ENCODE assay signal across 9 cellular contexts in genomic region chr19:33819875-33820781, GRCh38. TPM values are rescaled to one million over a fixed set of nuclear protein-coding genes. Genes with fewer than 3 reads are reported as not detected.
DNase-seq lines count a peak whose midpoint lies in the region; ATAC-seq and TF ChIP-seq lines count a peak whose summit lies in the region.
"Had no signal": no experiment of that assay in that cellular context is flagged by ENCODE, and none has a peak within 500 bp of the region (broad histone marks: within the 10 kb centered on the region; RNA-seq: fewer than 3 reads in every experiment).

No MANE protein-coding gene starts in this region.

- peak overlapping the region; percentile 8; the same call in 1 of the 2 replicates for H3K4me2 ChIP-seq in DOHH2 (ENCODE audit: low read length)
- H3K4me2 ChIP-seq in Karpas-422 (ENCODE audit: low read depth, low read length, poor library complexity, severe bottlenecking), result no peak overlapping the region

- no peak for TF ChIP-seq CTCF in DOHH2 (IDR thresholded peaks at IDR 0.05; ENCODE audit: low read depth, low read length, poor library complexity, severe bottlenecking)
- TF ChIP-seq CTCF in right lobe of liver (IDR thresholded peaks at IDR 0.05), result peak in 1 of 4 donors; percentile 15

- H3K9me2 ChIP-seq in DOHH2 (replicated peaks; ENCODE audit: control insufficient read depth, low read length), result no peaks in the 10 kb centered on the region
- no peaks in the 10 kb centered on the region for H3K9me2 ChIP-seq in Karpas-422 (replicated peaks; ENCODE audit: insufficient read depth, low read length)

- DNase-seq in KG1 (lab: John Stamatoyannopoulos, UW) (peak; percentile 34), dedifferentiated amniotic fluid mesenchymal stem cell (ENCODE audit: extremely low spot score) (peak; percentile 55), right lobe of liver (peak; percentile 82 to 87 (median 82)), NCI-H446 treated with DMSO at 0.1 percent for 48 hours (lab: John Stamatoyannopoulos, UW) (no peak), Karpas-422 (no peak)
- peak; percentile 58 for DNase-seq in activated CD4-positive, CD25-positive, alpha-beta regulatory T cell treated with anti-CD3 and anti-CD28 coated beads, Interleukin-2, amount 50 U/mL, for 72 hours
- DNase-seq in stimulated activated CD4-positive, alpha-beta T cell treated with anti-CD3 and anti-CD28 coated beads, TNF-alpha, amount 100 ng/mL, for 4 hours (ENCODE audit: low read depth in 3 of 3), result peak in 2 of 3 experiments; percentile 13 to 25

- intact Hi-C loops in right lobe of liver (cut with DNase I), result no loop called here

- H3K4me1 ChIP-seq in DOHH2 (ENCODE audit: control insufficient read depth, low read length) (peaks cover 5% of the 10 kb centered on the region; the same call in 1 of the 2 replicates), right lobe of liver (peaks cover 0 to 15% (median 0%) of the 10 kb centered on the region in 4 donors), Karpas-422 (ENCODE audit: low read length) (no peaks in the 10 kb centered on the region)

- no peaks in the 10 kb centered on the region for H3F3A ChIP-seq in DOHH2 (ENCODE audit: control insufficient read depth, insufficient read depth)

- WGBS in right lobe of liver (ENCODE audit: insufficient coverage, low coverage, low lambda C conversion rate, missing lambda C conversion rate), result 13% methylated on average over 4 of the region's 61 CpGs

- ATAC-seq in right lobe of liver, result peak; percentile 87 to 95 (median 92)

- no peak overlapping the region for H3K27ac ChIP-seq in DOHH2 (ENCODE audit: low read depth, low read length)
- peak overlapping the region in 2 of 3 donors; percentile 47 to 53 for H3K27ac ChIP-seq in right lobe of liver
- no peak overlapping the region for H3K27ac ChIP-seq in Karpas-422 (ENCODE audit: low read length)
- H3K27ac ChIP-seq: SK-N-MC had no signal

- H3K27me3 ChIP-seq in DOHH2 (ENCODE audit: control insufficient read depth, low read length) (peaks cover 6% of the 10 kb centered on the region; the same call in 1 of the 2 replicates), right lobe of liver (peaks cover 0 to 4% of the 10 kb centered on the region in 2 donors), Karpas-422 (ENCODE audit: low read length) (no peaks in the 10 kb centered on the region)

- H3K9me3 ChIP-seq in DOHH2 (ENCODE audit: control insufficient read depth, insufficient read depth, low read length) (no peaks in the 10 kb centered on the region), right lobe of liver (no peaks in the 10 kb centered on the region), Karpas-422 (ENCODE audit: low read length) (no peaks in the 10 kb centered on the region)

- no peak for TF ChIP-seq POLR2A in right lobe of liver (IDR thresholded peaks at IDR 0.05)

- no peak overlapping the region for H3K4me3 ChIP-seq in DOHH2 (ENCODE audit: low read length)
- peak overlapping the region; percentile 27 to 41 (median 27) for H3K4me3 ChIP-seq in right lobe of liver
- no peak overlapping the region for H3K4me3 ChIP-seq in Karpas-422 (ENCODE audit: low read length)
- H3K4me3 ChIP-seq: SK-N-MC had no signal

- no peak overlapping the region for H3K9ac ChIP-seq in Karpas-422 (ENCODE audit: low read length)

- H3K79me2 ChIP-seq in DOHH2 (ENCODE audit: control insufficient read depth, low read length), result no peaks in the 10 kb centered on the region
- H3K79me2 ChIP-seq in Karpas-422 (ENCODE audit: low read length), result no peaks in the 10 kb centered on the region

- no peaks in the 10 kb centered on the region for H4K20me1 ChIP-seq in DOHH2 (ENCODE audit: control insufficient read depth, insufficient read depth, low read depth, low read length)
- H4K20me1 ChIP-seq in Karpas-422 (ENCODE audit: insufficient read depth, low read depth, low read length), result no peaks in the 10 kb centered on the region

- H3K36me3 ChIP-seq in DOHH2 (ENCODE audit: control insufficient read depth, low read length), result no peaks in the 10 kb centered on the region
- no peaks in the 10 kb centered on the region for H3K36me3 ChIP-seq in right lobe of liver
- H3K36me3 ChIP-seq in Karpas-422 (ENCODE audit: insufficient read depth, low read length), result no peaks in the 10 kb centered on the region

- no peak overlapping the region for H2AFZ ChIP-seq in Karpas-422 (ENCODE audit: low read length)

RNA-seq across cellular contexts. Expression of gene KCTD15, which starts 23.5 kb away (rescaled TPM):
- 10 to 100 TPM in 4 of 6 experiments, 1 to 10 TPM in 2; 5.0 to 27.0 (median 11.5) TPM for total RNA-seq in right lobe of liver
- total RNA-seq in Karpas-422 (2014; rRNA removed; shearing (Covaris generic); ENCODE audit: low replicate concordance), result not detected in 2 replicates

Comparison
In these comparisons a context has a peak if more than half of its experiments do, and no peak if none do; other contexts are left out.
1. H3K27ac ChIP-seq: peak in right lobe of liver (2 of 3); none in DOHH2 (single experiment) and Karpas-422 (single experiment).
2. H3K4me3 ChIP-seq: peak in right lobe of liver (3 of 3); none in DOHH2 (single experiment) and Karpas-422 (single experiment).
3. DNase-seq: peak in KG1 (single experiment), activated CD4-positive, CD25-positive, alpha-beta regulatory T cell treated with anti-CD3 and anti-CD28 coated beads, Interleukin-2, amount 50 U/mL, for 72 hours (single experiment), dedifferentiated amniotic fluid mesenchymal stem cell (single experiment), right lobe of liver (3 of 3) and stimulated activated CD4-positive, alpha-beta T cell treated with anti-CD3 and anti-CD28 coated beads, TNF-alpha, amount 100 ng/mL, for 4 hours (2 of 3); none in NCI-H446 treated with DMSO at 0.1 percent for 48 hours (single experiment) and Karpas-422 (single experiment).